ENCODE assay signal across 19 cellular contexts in the genomic region with DNA sequence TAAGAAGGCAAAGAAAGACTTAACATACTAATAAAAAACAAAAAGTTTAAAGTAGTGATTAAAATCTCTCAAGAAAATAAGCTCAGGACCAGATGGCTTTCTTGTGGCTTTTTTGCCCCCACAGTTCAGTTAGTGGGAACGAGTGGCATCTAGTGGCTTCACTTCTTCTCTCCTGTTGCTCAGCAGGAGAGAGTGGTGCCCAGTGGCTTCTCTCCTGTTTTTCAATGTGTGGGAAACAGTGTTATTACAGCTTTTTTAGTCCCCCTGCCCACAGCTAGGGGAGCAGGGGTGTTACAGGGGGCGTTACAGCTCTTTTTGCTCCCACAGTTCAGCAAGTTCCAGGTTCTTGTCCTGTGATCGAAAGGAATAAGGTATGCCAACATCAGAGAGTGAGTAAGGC.
DNase-seq lines count a peak whose midpoint lies in the region; ATAC-seq, FAIRE-seq and TF ChIP-seq lines count a peak whose summit lies in the region.
"Had no signal": no experiment of that assay in that cellular context is flagged by ENCODE, and none has a peak within 500 bp of the region (broad histone marks: within the 10 kb centered on the region; RNA-seq: fewer than 3 reads in every experiment).

No MANE protein-coding gene starts in this region.

- H2BK12ac ChIP-seq in H1 (ENCODE audit: low read depth, low read length), result no peak overlapping the region

- H3K23me2 ChIP-seq in H1 (ENCODE audit: low read depth, low read length), result no peaks in the 10 kb centered on the region

- H3K79me1 ChIP-seq in H1 (ENCODE audit: low read depth, low read length), result no peaks in the 10 kb centered on the region

- no peaks in the 10 kb centered on the region for H3K27me3 Mint-ChIP-seq in HFFc6 (ENCODE audit: insufficient read depth)
- no peaks in the 10 kb centered on the region for H3K27me3 Mint-ChIP-seq in activated T-helper 2 cell treated with anti-CD3 and anti-CD28 coated beads, Interferon-gamma antibody, Interleukin-2, Interleukin-4, amounts not matched to agents 10 μg/mL and 5 μg/mL and 100 μg/mL, durations not matched to agents 14 hours and 24 hours and 36 hours (ENCODE audit: low read depth)
- H3K27me3 Mint-ChIP-seq in natural killer cell treated with Interleukin-12 subunit alpha and Interleukin-12 subunit beta and Interleukin-15 and Interleukin-18, amount 100 ng/mL, for 72 hours, result no peaks in the 10 kb centered on the region
- H3K27me3 Mint-ChIP-seq: CD4-positive, alpha-beta memory T cell had no signal

- H3K79me2 ChIP-seq in PC-9 (ENCODE audit: low read depth) (no peaks in the 10 kb centered on the region), H1 (ENCODE audit: control insufficient read depth in 1 of 2, insufficient read depth in 2 of 2, low read length in 2 of 2) (no peaks in the 10 kb centered on the region)

- no peak for TF ChIP-seq EP300 in H1 (IDR thresholded peaks at IDR 0.05; ENCODE audit: borderline replicate concordance in 1 of 2, low read depth in 2 of 2, low read length in 2 of 2)

- DNase-seq in AG10803 (ENCODE audit: low read depth) (no peak), HFFc6 (no peak), PC-9 (no peak), H1 (ENCODE audit: low read depth in 1 of 2, low spot score in 2 of 2) (no peak), SW 1271 (lab: John Stamatoyannopoulos, UW) (no peak)
- no peak for DNase-seq in activated T-helper 2 cell treated with anti-CD3 and anti-CD28 coated beads, Interferon-gamma antibody, Interleukin-2, Interleukin-4, amounts not matched to agents 10 μg/mL and 5 μg/mL and 100 μg/mL, durations not matched to agents 14 hours and 24 hours and 36 hours (ENCODE audit: low spot score)
- no peak for DNase-seq in natural killer cell treated with Interleukin-12 subunit alpha and Interleukin-12 subunit beta and Interleukin-15 and Interleukin-18, amount 100 ng/mL, for 72 hours (ENCODE audit: low spot score)
- DNase-seq: activated CD4-positive, alpha-beta T cell treated with anti-CD3 and anti-CD28 coated beads, Interleukin-2, amount 50 U/mL, for 1 hour; activated gamma-delta T cell; CD4-positive, alpha-beta memory T cell; NCI-H1436; NCI-H2171 treated with DMSO at 0.1 percent for 48 hours; stimulated activated CD4-positive, alpha-beta T cell treated with anti-CD3 and anti-CD28 coated beads, Interleukin-4, amount 100 ng/mL, for 24 hours; stomach; trophoblast cell had no signal

- H3K27me3 ChIP-seq in PC-9 (ENCODE audit: insufficient read depth, low read depth) (no peaks in the 10 kb centered on the region), H1 (replicated peaks in 1 of 4; ENCODE audit: control insufficient read depth in 3 of 4, extremely low read depth in 1 of 4, insufficient read depth in 3 of 4, low read length in 3 of 4) (no peaks in the 10 kb centered on the region)
- H3K27me3 ChIP-seq: breast epithelium, neutrophil, stomach had no signal

- no peak for ATAC-seq in GM18861 (IDR thresholded peaks at IDR 0.05; ENCODE audit: unreplicated experiment)
- ATAC-seq in natural killer cell treated with Interleukin-12 subunit alpha and Interleukin-12 subunit beta and Interleukin-15 and Interleukin-18, amount 100 ng/mL, for 72 hours, result no peak
- ATAC-seq: HCT116 had no signal

- H2AFZ ChIP-seq in PC-9 (no peak overlapping the region), H1 (ENCODE audit: low read length) (0 out of 2 replicates have a peak overlapping the region, but pooled peaks have one; percentile 59)

- H3K4me1 ChIP-seq in PC-9 (replicated peaks; ENCODE audit: insufficient read depth) (no peaks in the 10 kb centered on the region), H1 (replicated peaks in 1 of 4; ENCODE audit: control insufficient read depth in 3 of 4, insufficient read depth in 4 of 4, low read length in 3 of 4) (peaks cover 0 to 2% (median 0%) of the 10 kb centered on the region in 4 experiments; a peak in 1 of 7 replicates)
- H3K4me1 ChIP-seq: breast epithelium, stomach had no signal

- intact Hi-C loops in PC-9 (cut with micrococcal nuclease; ENCODE audit: unreplicated experiment), result no loop called here
- intact Hi-C loops in activated T-helper 2 cell treated with anti-CD3 and anti-CD28 coated beads, Interferon-gamma antibody, Interleukin-2, Interleukin-4, amounts not matched to agents 10 μg/mL and 5 μg/mL and 100 μg/mL, durations not matched to agents 14 hours and 24 hours and 36 hours (cut with micrococcal nuclease), result no loop called here

- H2BK5ac ChIP-seq in H1 (ENCODE audit: low read depth, low read length), result no peak overlapping the region

- no peak overlapping the region for H3K18ac ChIP-seq in H1 (ENCODE audit: extremely low read depth, low read length)

- no peak overlapping the region for H3K27ac ChIP-seq in PC-9
- H3K27ac ChIP-seq in H1 (ENCODE audit: low read depth, low read length), result no peak overlapping the region
- H3K27ac ChIP-seq: breast epithelium, neutrophil, stomach had no signal

- no peaks in the 10 kb centered on the region for H3K9me3 ChIP-seq in PC-9 (ENCODE audit: insufficient read depth, low read depth)
- no peaks in the 10 kb centered on the region for H3K9me3 ChIP-seq in H1 (ENCODE audit: insufficient read depth in 2 of 2, low read depth in 1 of 2, low read length in 1 of 2)
- H3K9me3 ChIP-seq: breast epithelium, neutrophil, stomach had no signal

- no peak overlapping the region for H2BK120ac ChIP-seq in H1 (replicated peaks; ENCODE audit: low read depth, low read length)

- CTCF ChIA-PET in PC-9 (lab: Charles Lee), result interaction anchor here (0.7 kb wide), 1 partner anchor 9 kb away, joined by 3 read pairs; no protein-coding TSS in a partner anchor
- CTCF ChIA-PET in H1 (lab: Charles Lee; ENCODE audit: partially characterized antibody), result interaction anchor here (0.7 to 1.4 kb wide), 3 partner anchors 38 to 1973 kb away, joined by 3 to 10 read pairs (median 3); no protein-coding TSS in a partner anchor

- no peak overlapping the region for H2AK5ac ChIP-seq in H1 (ENCODE audit: low read depth, low read length)

- H3F3A ChIP-seq in PC-9 (ENCODE audit: insufficient read depth, low read depth), result no peaks in the 10 kb centered on the region

- 0 out of 2 replicates have a peak, but pooled peaks have one; percentile 2 for TF ChIP-seq CTCF in AG10803 (conservative IDR thresholded peaks at IDR 0.05; ENCODE audit: low read length)
- peak; percentile 33; the same call in 1 of the 2 replicates for TF ChIP-seq CTCF in HFFc6 (IDR thresholded peaks at IDR 0.05)
- TF ChIP-seq CTCF in PC-9 (conservative IDR thresholded peaks at IDR 0.05), result 0 out of 2 replicates have a peak, but pooled peaks have one; percentile 19
- no peak for TF ChIP-seq CTCF in H1 (IDR thresholded peaks at IDR 0.05; ENCODE audit: control extremely low read depth in 1 of 3, insufficient read depth in 1 of 3, low read depth in 1 of 3, low read length in 3 of 3)

- no peak overlapping the region for H3K56ac ChIP-seq in H1 (replicated peaks; ENCODE audit: insufficient read length, low read depth, low read length)

- H3K4me2 ChIP-seq in PC-9 (no peak overlapping the region), H1 (ENCODE audit: insufficient read depth in 1 of 2, low read depth in 2 of 2, low read length in 2 of 2) (no peak overlapping the region)

- H3K9ac ChIP-seq in H1 (replicated peaks in 1 of 4; ENCODE audit: extremely low read depth in 1 of 4, low read depth in 3 of 4, low read length in 3 of 4), result no peak overlapping the region

- no peak overlapping the region for H4K8ac ChIP-seq in H1 (ENCODE audit: extremely low read depth, insufficient read depth, low read length)

- no peak overlapping the region for H3K4ac ChIP-seq in H1 (replicated peaks; ENCODE audit: insufficient read length, low read depth, low read length)

- no peak for TF ChIP-seq POLR2A in H1 (IDR thresholded peaks at IDR 0.05; ENCODE audit: control extremely low read depth in 1 of 2, low read depth in 2 of 2, low read length in 2 of 2)

- no TSS peak for BruUV-seq in PC-9 (replicated peaks; lab: Mats Ljungman, UMichigan)

- H3K4me3 ChIP-seq in AG10803 (ENCODE audit: low read length) (no peak overlapping the region), PC-9 (no peak overlapping the region), H1 (ENCODE audit: extremely low read depth in 1 of 4, insufficient read depth in 2 of 4, low read depth in 3 of 4, low read length in 4 of 4) (no peak overlapping the region)
- H3K4me3 ChIP-seq: breast epithelium, stomach had no signal

- no peak overlapping the region for H4K91ac ChIP-seq in H1 (replicated peaks; ENCODE audit: insufficient read length, low read length)

- H3K36me3 Mint-ChIP-seq in HFFc6 (ENCODE audit: low read depth), result no peaks in the 10 kb centered on the region; the same call in 1 of the 2 replicates
- H3K36me3 Mint-ChIP-seq in activated T-helper 2 cell treated with anti-CD3 and anti-CD28 coated beads, Interferon-gamma antibody, Interleukin-2, Interleukin-4, amounts not matched to agents 10 μg/mL and 5 μg/mL and 100 μg/mL, durations not matched to agents 14 hours and 24 hours and 36 hours (ENCODE audit: low read depth), result no peaks in the 10 kb centered on the region
- peaks cover 7% of the 10 kb centered on the region for H3K36me3 Mint-ChIP-seq in natural killer cell treated with Interleukin-12 subunit alpha and Interleukin-12 subunit beta and Interleukin-15 and Interleukin-18, amount 100 ng/mL, for 72 hours
- H3K36me3 Mint-ChIP-seq: CD4-positive, alpha-beta memory T cell had no signal

- H3K9me3 Mint-ChIP-seq in HFFc6, result no peaks in the 10 kb centered on the region
- H3K9me3 Mint-ChIP-seq in activated T-helper 2 cell treated with anti-CD3 and anti-CD28 coated beads, Interferon-gamma antibody, Interleukin-2, Interleukin-4, amounts not matched to agents 10 μg/mL and 5 μg/mL and 100 μg/mL, durations not matched to agents 14 hours and 24 hours and 36 hours, result peaks cover 25% of the 10 kb centered on the region
- peaks cover 22% of the 10 kb centered on the region for H3K9me3 Mint-ChIP-seq in natural killer cell treated with Interleukin-12 subunit alpha and Interleukin-12 subunit beta and Interleukin-15 and Interleukin-18, amount 100 ng/mL, for 72 hours

- POLR2A ChIA-PET in PC-9 (lab: Charles Lee; ENCODE audit: unreplicated experiment), result no interaction called here
- POLR2A ChIA-PET in H1 (lab: Charles Lee; ENCODE audit: partially characterized antibody), result no interaction called here

- H3K4me3 Mint-ChIP-seq in HFFc6, result no peak overlapping the region
- H3K4me3 Mint-ChIP-seq in activated T-helper 2 cell treated with anti-CD3 and anti-CD28 coated beads, Interferon-gamma antibody, Interleukin-2, Interleukin-4, amounts not matched to agents 10 μg/mL and 5 μg/mL and 100 μg/mL, durations not matched to agents 14 hours and 24 hours and 36 hours (ENCODE audit: low read depth), result no peak overlapping the region
- no peak overlapping the region for H3K4me3 Mint-ChIP-seq in natural killer cell treated with Interleukin-12 subunit alpha and Interleukin-12 subunit beta and Interleukin-15 and Interleukin-18, amount 100 ng/mL, for 72 hours
- H3K4me3 Mint-ChIP-seq: CD4-positive, alpha-beta memory T cell had no signal

- no peak overlapping the region for H3K14ac ChIP-seq in H1 (ENCODE audit: insufficient read length)

- WGBS in H1 (ENCODE audit: extremely low coverage in 1 of 2, insufficient coverage in 1 of 2, insufficient read length in 1 of 2, insufficient replicate concordance in 2 of 2, low coverage in 1 of 2, low lambda C conversion rate in 2 of 2, missing lambda C conversion rate in 1 of 2), 2 experiments, result 90% methylated on average over 3 of the region's 3 CpGs; no CpG with 5 or more reads in 1 of the 2 experiments

- no peaks in the 10 kb centered on the region for H3K36me3 ChIP-seq in PC-9 (ENCODE audit: low read depth)
- no peaks in the 10 kb centered on the region for H3K36me3 ChIP-seq in H1 (ENCODE audit: control insufficient read depth in 2 of 4, insufficient read depth in 4 of 4, low read length in 3 of 4)
- H3K36me3 ChIP-seq: breast epithelium, neutrophil, stomach had no signal

- H3K9me2 ChIP-seq in PC-9 (ENCODE audit: insufficient read depth), result no peaks in the 10 kb centered on the region

- FAIRE-seq in H1 (lab: Jason Lieb, UNC), result no peak

- no peak overlapping the region for H4K5ac ChIP-seq in H1 (ENCODE audit: insufficient read length, low read depth, low read length)

- H3K27ac Mint-ChIP-seq in HFFc6, result no peak overlapping the region
- H3K27ac Mint-ChIP-seq in activated T-helper 2 cell treated with anti-CD3 and anti-CD28 coated beads, Interferon-gamma antibody, Interleukin-2, Interleukin-4, amounts not matched to agents 10 μg/mL and 5 μg/mL and 100 μg/mL, durations not matched to agents 14 hours and 24 hours and 36 hours, result no peak overlapping the region
- no peak overlapping the region for H3K27ac Mint-ChIP-seq in natural killer cell treated with Interleukin-12 subunit alpha and Interleukin-12 subunit beta and Interleukin-15 and Interleukin-18, amount 100 ng/mL, for 72 hours
- H3K27ac Mint-ChIP-seq: CD4-positive, alpha-beta memory T cell had no signal

- no peaks in the 10 kb centered on the region for H3K4me1 Mint-ChIP-seq in HFFc6 (ENCODE audit: low read depth)
- H3K4me1 Mint-ChIP-seq in activated T-helper 2 cell treated with anti-CD3 and anti-CD28 coated beads, Interferon-gamma antibody, Interleukin-2, Interleukin-4, amounts not matched to agents 10 μg/mL and 5 μg/mL and 100 μg/mL, durations not matched to agents 14 hours and 24 hours and 36 hours (ENCODE audit: low read depth), result no peaks in the 10 kb centered on the region
- no peaks in the 10 kb centered on the region for H3K4me1 Mint-ChIP-seq in natural killer cell treated with Interleukin-12 subunit alpha and Interleukin-12 subunit beta and Interleukin-15 and Interleukin-18, amount 100 ng/mL, for 72 hours (ENCODE audit: low read depth in 2 of 2)
- H3K4me1 Mint-ChIP-seq: CD4-positive, alpha-beta memory T cell had no signal

- no peak overlapping the region for H2BK20ac ChIP-seq in H1 (ENCODE audit: low read length)

- no peak overlapping the region for H2BK15ac ChIP-seq in H1 (ENCODE audit: low read length)

- 0 out of 4 replicates have a peak, but pooled peaks of 1 of the 2 experiments have one; percentile 7 for TF ChIP-seq RAD21 in H1 (IDR thresholded peaks at IDR 0.05 in 1 of 2, conservative IDR thresholded peaks at IDR 0.05 in 1 of 2; ENCODE audit: low read depth in 2 of 2, low read length in 2 of 2)

- H4K20me1 ChIP-seq in PC-9 (ENCODE audit: insufficient read depth) (no peaks in the 10 kb centered on the region), H1 (replicated peaks in 1 of 2; ENCODE audit: control insufficient read depth in 1 of 2, insufficient read depth in 2 of 2, low read length in 2 of 2) (no peaks in the 10 kb centered on the region)

- no peak overlapping the region for H3K23ac ChIP-seq in H1 (ENCODE audit: insufficient read length)

Comparison
In these comparisons a context has a peak if more than half of its experiments do, and no peak if none do; other contexts are left out.
1. CTCF ChIP-seq: peak in AG10803 (single experiment), HFFc6 (single experiment) and PC-9 (single experiment); none in H1 (0 of 3).